Comparison of ENCODE assay signal across 14 cellular contexts in the genomic region with DNA sequence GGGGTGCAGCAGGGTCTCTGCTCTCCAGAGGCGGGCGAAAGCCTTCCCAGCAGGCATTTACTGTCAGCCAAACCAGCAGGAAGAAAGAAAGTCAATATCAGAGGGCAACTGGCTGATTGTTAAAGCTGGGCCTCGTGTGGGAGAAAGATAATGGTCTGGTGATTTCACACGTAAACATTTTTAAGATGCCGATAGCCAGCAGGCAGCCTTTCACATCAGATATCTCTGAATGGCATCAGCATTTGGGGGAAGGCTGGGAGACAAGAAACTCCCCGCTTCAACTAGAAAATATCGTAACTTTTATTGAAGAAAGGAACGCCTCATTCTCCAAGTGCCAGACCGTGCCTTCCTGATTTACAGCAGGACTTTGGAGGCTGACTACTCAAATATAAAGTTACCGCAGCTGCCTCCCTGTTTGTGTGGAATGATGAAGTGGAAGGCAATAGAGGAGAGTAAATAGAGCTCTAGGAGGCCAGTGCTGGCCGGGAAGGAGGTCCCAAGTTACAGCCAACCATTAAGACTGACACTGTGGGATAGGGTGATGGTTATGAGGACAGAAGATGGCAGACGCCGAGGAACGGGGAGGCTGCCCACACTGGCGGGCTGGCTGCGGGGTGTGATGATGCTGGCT.
"Had no signal": no experiment of that assay in that cellular context is flagged by ENCODE, and none has a peak within 500 bp of the region (broad histone marks: within the 10 kb centered on the region; RNA-seq: fewer than 3 reads in every experiment).

No MANE protein-coding gene starts in this region.

- H3K27me3 ChIP-seq: cardiac muscle cell, esophagus squamous epithelium, tibial artery, vagina had no signal

- H3K36me3 ChIP-seq: cardiac muscle cell, esophagus squamous epithelium, tibial artery, vagina had no signal

- H3K9me3 ChIP-seq: esophagus squamous epithelium, tibial artery, vagina had no signal

- H3K4me1 ChIP-seq: esophagus squamous epithelium, tibial artery, vagina had no signal

- H3K27ac ChIP-seq: cardiac muscle cell, esophagus squamous epithelium, skin epidermis, tibial artery, vagina had no signal

- ATAC-seq: activated CD8-positive, alpha-beta T cell treated with anti-CD3 and anti-CD28 coated beads, Interleukin-2, amount 10 ng/mL, durations not matched to agents 7 days and 5 days; left colon; natural killer cell treated with Interleukin-12 subunit alpha and Interleukin-12 subunit beta and Interleukin-15 and Interleukin-18, amount 100 ng/mL, for 72 hours; stimulated activated effector memory CD8-positive, alpha-beta T cell treated with anti-CD3 and anti-CD28 coated beads, Interleukin-12 subunit alpha, Interleukin-12 subunit beta, amount 100 ng/mL, for 72 hours had no signal

- H3K4me3 ChIP-seq: cardiac muscle cell, esophagus squamous epithelium, skin epidermis, tibial artery, vagina had no signal

- DNase-seq: activated CD4-positive, alpha-beta T cell treated with anti-CD3 and anti-CD28 coated beads for 48 hours; activated CD8-positive, alpha-beta T cell treated with anti-CD3 and anti-CD28 coated beads, Interleukin-2, amount 10 ng/mL, durations not matched to agents 7 days and 5 days; activated naive CD4-positive, alpha-beta T cell; esophagus squamous epithelium; foreskin fibroblast; left colon; mammary epithelial cell; T-helper 9 cell; tibial artery had no signal
